In the genomic region with DNA sequence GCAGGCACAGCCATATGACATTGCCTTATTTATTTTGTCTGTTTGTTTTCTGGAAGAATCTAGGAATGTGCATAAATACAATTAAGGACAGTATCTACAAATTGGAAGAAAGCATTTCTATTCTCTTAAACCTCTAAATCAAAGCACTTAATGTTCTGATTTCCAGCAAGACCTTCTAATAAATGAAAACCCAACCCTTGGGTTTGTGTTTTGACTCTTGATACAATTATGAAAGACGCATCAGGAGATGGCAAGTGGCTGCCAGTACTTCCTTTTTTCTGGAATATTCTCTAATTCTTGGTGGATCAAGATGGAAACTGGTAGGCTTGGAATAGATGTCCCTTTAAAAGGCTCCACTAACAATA, we compare ENCODE assay signal across 8 cellular contexts. TPM values are rescaled to one million over a fixed set of nuclear protein-coding genes. Genes with fewer than 3 reads are reported as not detected.
A peak's percentile ranks its signal among the peaks of the same experiment; 100 is the strongest.
DNase-seq lines count a peak whose midpoint lies in the region; ATAC-seq and TF ChIP-seq lines count a peak whose summit lies in the region.

No MANE protein-coding gene starts in this region.

- ATAC-seq in heart left ventricle = no peak
- no peak for ATAC-seq in left cardiac atrium

- H3K4me3 ChIP-seq in heart left ventricle = peak overlapping the region; percentile 39 to 71 (median 59)
- H3K4me3 ChIP-seq in mucosa of stomach (ENCODE audit: low read length) = peak overlapping the region; percentile 5
- H3K4me3 ChIP-seq in urinary bladder (ENCODE audit: low read depth, low read length) = peak overlapping the region; percentile 62

- intact Hi-C loops in heart left ventricle (cut with DNase I) = loop anchor here in 6 of 10 donors (5.0 kb wide), 1 partner anchor 84 kb away; no protein-coding TSS in a partner anchor
- intact Hi-C loops in left cardiac atrium (cut with DNase I) = loop anchor here in 1 of 2 donors (5.0 kb wide), 1 partner anchor 84 kb away; no protein-coding TSS in a partner anchor

- H3K9me3 ChIP-seq in heart left ventricle (peaks cover 0 to 19% (median 3%) of the 10 kb centered on the region in 12 donors), mucosa of stomach (ENCODE audit: control insufficient read depth, low read length) (no peaks in the 10 kb centered on the region)

- TF ChIP-seq POLR2A in heart left ventricle (IDR thresholded peaks at IDR 0.05) = no peak

- H3K36me3 ChIP-seq in heart left ventricle (no peaks in the 10 kb centered on the region), mucosa of stomach (ENCODE audit: control insufficient read depth, insufficient read depth, low read length) (no peaks in the 10 kb centered on the region), urinary bladder (ENCODE audit: insufficient read depth) (no peaks in the 10 kb centered on the region)

- peak overlapping the region in 11 of 12 donors; percentile 17 to 80 (median 65) for H3K27ac ChIP-seq in heart left ventricle
- H3K27ac ChIP-seq in urinary bladder (ENCODE audit: low read depth) = peak overlapping the region; percentile 13

- peaks cover 0 to 11% (median 0%) of the 10 kb centered on the region in 12 donors for H3K4me1 ChIP-seq in heart left ventricle
- no peaks in the 10 kb centered on the region for H3K4me1 ChIP-seq in mucosa of stomach (ENCODE audit: control insufficient read depth, insufficient read depth, low read length)
- H3K4me1 ChIP-seq in urinary bladder (ENCODE audit: insufficient read depth) = no peaks in the 10 kb centered on the region

- H3K27me3 ChIP-seq in heart left ventricle (peaks cover 0 to 44% (median 4%) of the 10 kb centered on the region in 9 donors), mucosa of stomach (ENCODE audit: control insufficient read depth, insufficient read depth, low read length) (peaks cover 22% of the 10 kb centered on the region)

- H3K9ac ChIP-seq in mucosa of stomach (ENCODE audit: low read length) = peak overlapping the region; percentile 19

- no peak for DNase-seq in heart left ventricle
- no peak for DNase-seq in left cardiac atrium
- peak; percentile 55 to 68 for DNase-seq in cerebellar nuclear complex (lab: John Stamatoyannopoulos, UW)
- DNase-seq in DMS53 (lab: John Stamatoyannopoulos, UW) = no peak
- no peak for DNase-seq in nucleus accumbens (lab: John Stamatoyannopoulos, UW)
- DNase-seq in OCI-M1 (lab: John Stamatoyannopoulos, UW) = no peak

- no peak for TF ChIP-seq CTCF in heart left ventricle (IDR thresholded peaks at IDR 0.05)

- WGBS in heart left ventricle, 4 donors = 47 to 61% (median 51%) methylated on average over 1 of the region's 1 CpG
- 49% methylated on average over 1 of the region's 1 CpG for WGBS in urinary bladder

RNA-seq across cellular contexts. Expression of a gene that starts 0.4 kb away (rescaled TPM):
- total RNA-seq in heart left ventricle (100 to 1,000 TPM in 1 of 9 donors, 10 to 100 TPM in 8; 16.6 to 115 (median 34.5) TPM), left cardiac atrium (10 to 100 TPM; 84.8 to 92.5 TPM), urinary bladder (242 TPM)
- polyA plus RNA-seq in heart left ventricle (10 to 100 TPM; 13.3 to 23.4 TPM), urinary bladder (86.4 TPM)

RNA-seq across cellular contexts. Expression of a gene that starts 50.9 kb away (rescaled TPM):
- 10 to 100 TPM in 7 of 9 donors, 1 to 10 TPM in 2; 7.1 to 16.9 (median 13.2) TPM for total RNA-seq in heart left ventricle
- 10 to 100 TPM in 1 of 2 donors, 1 to 10 TPM in 1; 6.0 to 28.4 TPM for polyA plus RNA-seq in heart left ventricle
- total RNA-seq in left cardiac atrium = 10 to 100 TPM; 16.8 to 22.9 TPM
- 126 TPM for total RNA-seq in urinary bladder
- 16.6 TPM for polyA plus RNA-seq in urinary bladder

Comparison
In these comparisons a context has a peak if more than half of its experiments do, and no peak if none do; other contexts are left out.
1. DNase-seq: peak in cerebellar nuclear complex (2 of 2); none in heart left ventricle (0 of 5), left cardiac atrium (single experiment), DMS53 (single experiment), nucleus accumbens (0 of 56) and OCI-M1 (single experiment).
2. H3K4me3 ChIP-seq: peak in every context shown above with its lines; median percentile 62 in urinary bladder; 59 in heart left ventricle; 5 in mucosa of stomach.